ENCODE assay signal across 15 cellular contexts in the genomic region with DNA sequence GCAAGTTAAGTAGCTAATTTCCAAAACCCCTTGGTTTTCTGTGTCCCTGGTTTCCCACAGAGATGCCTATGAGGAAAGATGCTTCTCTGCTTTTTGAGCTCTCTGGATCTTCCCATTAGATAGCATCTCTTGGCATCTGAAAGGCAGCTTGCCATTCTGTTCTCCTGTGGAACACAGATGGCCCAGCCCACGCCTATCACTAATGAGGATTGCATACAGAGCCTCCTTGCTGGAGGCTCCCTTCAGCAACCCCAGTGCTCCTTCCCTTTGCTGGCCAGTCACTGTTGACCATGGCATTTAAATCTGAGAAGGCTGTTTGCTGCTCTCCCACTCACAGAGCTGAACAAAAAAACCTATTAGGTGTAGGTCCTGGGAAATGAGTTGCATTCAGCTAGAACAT.
"Had no signal": no experiment of that assay in that cellular context is flagged by ENCODE, and none has a peak within 500 bp of the region (broad histone marks: within the 10 kb centered on the region; RNA-seq: fewer than 3 reads in every experiment).

No MANE protein-coding gene starts in this region.

- H3K27me3 ChIP-seq: cardiac muscle cell, colonic mucosa, right lobe of liver had no signal

- H3K4me1 ChIP-seq: colonic mucosa, right lobe of liver had no signal

- H3K4me3 ChIP-seq: cardiac muscle cell, colonic mucosa, right lobe of liver, smooth muscle cell, thoracic aorta had no signal

- H3K36me3 ChIP-seq: cardiac muscle cell, colonic mucosa, right lobe of liver, thoracic aorta had no signal

- DNase-seq: activated CD4-positive, alpha-beta T cell treated with anti-CD3 and anti-CD28 coated beads for 1 hour; activated CD4-positive, alpha-beta T cell treated with anti-CD3 and anti-CD28 coated beads, Interleukin-2, amount 50 U/mL, for 48 hours; activated naive CD4-positive, alpha-beta T cell treated with anti-CD3 and anti-CD28 coated beads, Interleukin-2, amount 10 ng/mL, durations not matched to agents 7 days and 5 days; activated T-cell treated with anti-CD3 and anti-CD28 coated beads, Interleukin-2, amount 50 U/mL, for 1 hour; colonic mucosa; effector CD4-positive, alpha-beta T cell; foreskin fibroblast; mesendoderm; right lobe of liver; stimulated activated naive CD8-positive, alpha-beta T cell treated with anti-CD3 and anti-CD28 coated beads, Interleukin-15, amount 100 ng/mL, for 72 hours; T-helper 1 cell; T1000 had no signal

- H3K9me3 ChIP-seq: colonic mucosa, right lobe of liver, thoracic aorta had no signal

- H3K27ac ChIP-seq: cardiac muscle cell, colonic mucosa, right lobe of liver, thoracic aorta had no signal
